Comparison of ENCODE assay signal across 1 cellular context in the genomic region with DNA sequence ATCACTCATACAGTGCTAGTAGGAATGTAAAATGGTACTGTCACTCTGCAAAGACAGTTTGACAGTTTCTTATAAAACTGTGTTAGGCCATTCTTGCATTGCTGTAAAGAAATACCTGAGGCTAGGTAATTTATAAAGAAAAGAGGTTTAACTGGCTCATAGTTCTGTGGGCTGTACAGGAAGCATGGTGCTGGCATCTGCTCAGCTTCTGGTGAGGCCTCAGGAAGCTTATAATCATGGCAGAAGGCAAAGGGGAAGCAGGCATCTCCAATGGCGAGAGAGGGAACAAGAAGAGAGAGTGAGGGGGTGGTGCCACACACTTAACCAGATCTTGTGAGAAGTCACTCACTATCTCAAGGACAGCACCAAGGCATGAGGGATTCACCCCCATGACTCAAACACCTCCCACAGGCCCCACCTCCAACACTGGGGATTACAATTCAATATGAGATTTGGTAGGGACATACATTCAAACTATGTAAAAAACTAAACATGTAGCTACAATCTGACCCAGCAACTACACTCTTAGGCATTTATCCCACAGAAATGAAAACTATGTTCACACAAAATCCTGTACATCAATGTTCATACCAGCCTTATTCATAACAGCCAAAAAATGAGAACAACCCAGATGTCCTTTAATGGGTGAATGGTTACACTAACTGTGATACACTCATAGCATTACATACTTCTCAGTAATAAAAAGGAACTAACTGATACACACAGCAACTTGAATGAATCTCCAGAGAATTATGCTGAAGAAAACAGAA.
A peak's percentile ranks its signal among the peaks of the same experiment; 100 is the strongest.
TF ChIP-seq lines count a peak whose summit lies in the region.

No MANE protein-coding gene starts in this region.

TF ChIP-seq in HEK293, 187 proteins besides CTCF, POLR2A, EP300 and RAD21:
- TF ChIP-seq ZNF133 (tag by site-specific recombination; IDR thresholded peaks at IDR 0.05) (no peak), ZNF157 (tag by site-specific recombination; IDR thresholded peaks at IDR 0.05) (no peak), SETDB1 (IDR thresholded peaks at IDR 0.05; ENCODE audit: insufficient read length, low read length) (peak; percentile 49), BCL11A (tag by site-specific recombination; IDR thresholded peaks at IDR 0.05; ENCODE audit: low read depth) (no peak), ZNF274 (IDR thresholded peaks at IDR 0.05; ENCODE audit: low read length) (no peak), ZNF274 (tag by site-specific recombination; IDR thresholded peaks at IDR 0.05; ENCODE audit: borderline replicate concordance) (no peak), ZNF792 (tag by site-specific recombination; IDR thresholded peaks at IDR 0.05) (no peak), HOXA7 (CRISPR knock-in tag; IDR thresholded peaks at IDR 0.05; ENCODE audit: borderline replicate concordance) (no peak), ZNF211 (tag by site-specific recombination; IDR thresholded peaks at IDR 0.05; ENCODE audit: low read depth) (no peak), ZNF843 (tag by site-specific recombination; IDR thresholded peaks at IDR 0.05) (no peak), ZNF776 (tag by site-specific recombination; IDR thresholded peaks at IDR 0.05; ENCODE audit: borderline replicate concordance) (peak; percentile 83; the same call in 1 of the 2 replicates), ZNF529 (tag by site-specific recombination; IDR thresholded peaks at IDR 0.05; ENCODE audit: insufficient replicate concordance) (no peak)
- TF ChIP-seq, protein P1, sequence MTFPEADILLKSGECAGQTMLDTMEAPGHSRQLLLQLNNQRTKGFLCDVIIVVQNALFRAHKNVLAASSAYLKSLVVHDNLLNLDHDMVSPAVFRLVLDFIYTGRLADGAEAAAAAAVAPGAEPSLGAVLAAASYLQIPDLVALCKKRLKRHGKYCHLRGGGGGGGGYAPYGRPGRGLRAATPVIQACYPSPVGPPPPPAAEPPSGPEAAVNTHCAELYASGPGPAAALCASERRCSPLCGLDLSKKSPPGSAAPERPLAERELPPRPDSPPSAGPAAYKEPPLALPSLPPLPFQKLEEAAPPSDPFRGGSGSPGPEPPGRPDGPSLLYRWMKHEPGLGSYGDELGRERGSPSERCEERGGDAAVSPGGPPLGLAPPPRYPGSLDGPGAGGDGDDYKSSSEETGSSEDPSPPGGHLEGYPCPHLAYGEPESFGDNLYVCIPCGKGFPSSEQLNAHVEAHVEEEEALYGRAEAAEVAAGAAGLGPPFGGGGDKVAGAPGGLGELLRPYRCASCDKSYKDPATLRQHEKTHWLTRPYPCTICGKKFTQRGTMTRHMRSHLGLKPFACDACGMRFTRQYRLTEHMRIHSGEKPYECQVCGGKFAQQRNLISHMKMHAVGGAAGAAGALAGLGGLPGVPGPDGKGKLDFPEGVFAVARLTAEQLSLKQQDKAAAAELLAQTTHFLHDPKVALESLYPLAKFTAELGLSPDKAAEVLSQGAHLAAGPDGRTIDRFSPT (tag by site-specific recombination; IDR thresholded peaks at IDR 0.05): no peak
- TF ChIP-seq, protein P2, sequence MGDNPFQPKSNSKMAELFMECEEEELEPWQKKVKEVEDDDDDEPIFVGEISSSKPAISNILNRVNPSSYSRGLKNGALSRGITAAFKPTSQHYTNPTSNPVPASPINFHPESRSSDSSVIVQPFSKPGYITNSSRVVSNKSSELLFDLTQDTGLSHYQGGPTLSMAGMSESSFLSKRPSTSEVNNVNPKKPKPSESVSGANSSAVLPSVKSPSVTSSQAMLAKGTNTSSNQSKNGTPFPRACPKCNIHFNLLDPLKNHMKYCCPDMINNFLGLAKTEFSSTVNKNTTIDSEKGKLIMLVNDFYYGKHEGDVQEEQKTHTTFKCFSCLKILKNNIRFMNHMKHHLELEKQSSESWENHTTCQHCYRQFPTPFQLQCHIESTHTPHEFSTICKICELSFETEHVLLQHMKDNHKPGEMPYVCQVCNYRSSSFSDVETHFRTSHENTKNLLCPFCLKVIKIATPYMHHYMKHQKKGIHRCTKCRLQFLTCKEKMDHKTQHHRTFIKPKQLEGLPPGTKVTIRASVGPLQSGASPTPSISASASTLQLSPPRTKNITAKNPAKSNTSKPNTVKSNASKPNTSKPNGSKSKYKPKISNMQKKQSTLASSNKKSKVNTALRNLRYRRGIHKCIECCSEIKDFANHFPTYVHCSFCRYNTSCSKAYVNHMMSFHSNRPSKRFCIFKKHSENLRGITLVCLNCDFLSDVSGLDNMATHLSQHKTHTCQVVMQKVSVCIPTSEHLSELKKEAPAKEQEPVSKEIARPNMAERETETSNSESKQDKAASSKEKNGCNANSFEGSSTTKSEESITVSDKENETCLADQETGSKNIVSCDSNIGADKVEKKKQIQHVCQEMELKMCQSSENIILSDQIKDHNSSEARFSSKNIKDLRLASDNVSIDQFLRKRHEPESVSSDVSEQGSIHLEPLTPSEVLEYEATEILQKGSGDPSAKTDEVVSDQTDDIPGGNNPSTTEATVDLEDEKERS (tag by site-specific recombination; IDR thresholded peaks at IDR 0.05): no peak
- TF ChIP-seq, protein P3, sequence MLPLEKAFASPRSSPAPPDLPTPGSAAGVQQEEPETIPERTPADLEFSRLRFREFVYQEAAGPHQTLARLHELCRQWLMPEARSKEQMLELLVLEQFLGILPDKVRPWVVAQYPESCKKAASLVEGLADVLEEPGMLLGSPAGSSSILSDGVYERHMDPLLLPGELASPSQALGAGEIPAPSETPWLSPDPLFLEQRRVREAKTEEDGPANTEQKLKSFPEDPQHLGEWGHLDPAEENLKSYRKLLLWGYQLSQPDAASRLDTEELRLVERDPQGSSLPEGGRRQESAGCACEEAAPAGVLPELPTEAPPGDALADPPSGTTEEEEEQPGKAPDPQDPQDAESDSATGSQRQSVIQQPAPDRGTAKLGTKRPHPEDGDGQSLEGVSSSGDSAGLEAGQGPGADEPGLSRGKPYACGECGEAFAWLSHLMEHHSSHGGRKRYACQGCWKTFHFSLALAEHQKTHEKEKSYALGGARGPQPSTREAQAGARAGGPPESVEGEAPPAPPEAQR (tag by site-specific recombination; IDR thresholded peaks at IDR 0.05): no peak
